In the genomic region with DNA sequence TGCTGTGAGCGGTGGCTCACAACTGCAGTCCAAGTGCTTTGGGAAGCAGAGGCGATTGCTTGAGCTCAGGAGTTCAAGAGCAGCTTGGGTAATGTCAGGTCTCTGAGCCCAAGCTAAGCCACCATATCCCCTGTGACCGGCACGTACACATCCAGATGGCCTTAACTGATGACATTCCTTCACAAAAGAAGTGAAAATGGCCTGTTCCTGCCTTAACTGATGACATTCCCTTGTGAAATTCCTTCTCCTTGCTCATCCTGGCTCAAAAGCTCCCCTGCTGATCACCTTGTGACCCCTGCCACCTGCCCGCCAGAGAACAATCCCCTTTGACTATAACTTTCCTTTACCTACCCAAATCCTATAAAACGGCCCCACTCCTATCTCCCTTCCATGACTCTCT, we compare ENCODE assay signal across 1 cellular context.
TF ChIP-seq lines count a peak whose summit lies in the region.

No MANE protein-coding gene starts in this region.

TF ChIP-seq in K562, 482 proteins besides CTCF, POLR2A, EP300 and RAD21:
- no peak for TF ChIP-seq SRSF1 (IDR thresholded peaks at IDR 0.05; ENCODE audit: low read depth, low read length)
- TF ChIP-seq SUPT5H (IDR thresholded peaks at IDR 0.05), result 0 out of 2 replicates have a peak, but pooled peaks have one; percentile 7
- no peak for TF ChIP-seq TGIF2 (CRISPR knock-in tag; IDR thresholded peaks at IDR 0.05)
- TF ChIP-seq RBFOX2 (IDR thresholded peaks at IDR 0.05; ENCODE audit: low read depth, low read length), result peak; percentile 30; the same call in 1 of the 2 replicates
- TF ChIP-seq ZNF133 (CRISPR knock-in tag; IDR thresholded peaks at IDR 0.05), result no peak
- TF ChIP-seq FOSL1 (tag; conservative IDR thresholded peaks at IDR 0.05), result 0 out of 2 replicates have a peak, but pooled peaks have one; percentile 0
